8 cellular contexts compared by ENCODE assay signal in the genomic region with DNA sequence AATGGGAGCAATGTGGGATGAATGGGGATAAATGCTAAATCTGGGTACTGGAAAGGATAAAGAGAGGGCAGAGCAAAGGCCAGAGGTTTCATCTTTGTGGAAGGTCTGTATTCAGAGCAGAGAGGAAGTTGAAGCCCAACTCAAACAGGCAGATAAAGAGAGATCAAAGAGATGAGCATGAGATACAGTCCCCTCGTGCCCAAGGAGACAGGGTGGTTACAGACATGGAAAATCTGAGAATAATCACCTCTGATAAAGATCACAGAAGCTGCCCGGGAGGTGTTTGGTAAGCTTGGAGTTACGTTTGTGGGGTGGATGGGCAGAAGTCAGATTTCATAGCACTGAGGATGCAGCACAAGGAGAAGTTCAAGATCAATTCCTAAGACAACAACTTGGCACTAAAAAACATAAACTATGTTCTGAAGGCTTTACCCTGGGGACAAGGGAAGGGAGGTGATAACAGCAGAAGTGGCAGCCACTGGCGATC. TPM values are rescaled to one million over a fixed set of nuclear protein-coding genes. Genes with fewer than 3 reads are reported as not detected.
DNase-seq lines count a peak whose midpoint lies in the region; ATAC-seq and TF ChIP-seq lines count a peak whose summit lies in the region.

No MANE protein-coding gene starts in this region.

- H3K27me3 ChIP-seq in foreskin keratinocyte: no peaks in the 10 kb centered on the region

- peak overlapping the region; percentile 65 for H3K27ac ChIP-seq in foreskin keratinocyte

- in situ Hi-C loops in KBM-7 (cut with MboI; ENCODE audit: low pct_unique_long_range_greater_than_20kb, low sequenced_read_pairs): no loop called here

- no peaks in the 10 kb centered on the region for H3K9me3 Mint-ChIP-seq in activated CD8-positive, alpha-beta T cell treated with anti-CD3 and anti-CD28 coated beads for 36 hours
- H3K9me3 Mint-ChIP-seq in stimulated activated memory B cell treated with anti-CD40 and anti-IgM and Interleukin-4, amounts not matched to agents 10 μg/mL and 1 μg/mL and 100 μg/mL, for 72 hours: no peaks in the 10 kb centered on the region

- CTCF ChIA-PET in activated CD8-positive, alpha-beta T cell treated with anti-CD3 and anti-CD28 coated beads for 36 hours (lab: Charles Lee): interaction anchor here (0.9 to 16.2 kb wide), 11 partner anchors 10 to 287 kb away, joined by 3 to 213 read pairs (median 7); partner anchors contain the start of gene ERAP1

- H3K27ac Mint-ChIP-seq in activated CD8-positive, alpha-beta T cell treated with anti-CD3 and anti-CD28 coated beads for 36 hours: peak overlapping the region; percentile 97
- peak overlapping the region; percentile 89 for H3K27ac Mint-ChIP-seq in stimulated activated memory B cell treated with anti-CD40 and anti-IgM and Interleukin-4, amounts not matched to agents 10 μg/mL and 1 μg/mL and 100 μg/mL, for 72 hours

- peak overlapping the region; percentile 89 for H3K4me3 Mint-ChIP-seq in activated CD8-positive, alpha-beta T cell treated with anti-CD3 and anti-CD28 coated beads for 36 hours
- peak overlapping the region; percentile 90 for H3K4me3 Mint-ChIP-seq in stimulated activated memory B cell treated with anti-CD40 and anti-IgM and Interleukin-4, amounts not matched to agents 10 μg/mL and 1 μg/mL and 100 μg/mL, for 72 hours

- H3K36me3 Mint-ChIP-seq in activated CD8-positive, alpha-beta T cell treated with anti-CD3 and anti-CD28 coated beads for 36 hours (ENCODE audit: low read depth): peaks cover 16% of the 10 kb centered on the region
- peaks cover 8% of the 10 kb centered on the region for H3K36me3 Mint-ChIP-seq in stimulated activated memory B cell treated with anti-CD40 and anti-IgM and Interleukin-4, amounts not matched to agents 10 μg/mL and 1 μg/mL and 100 μg/mL, for 72 hours

- intact Hi-C loops in activated CD8-positive, alpha-beta T cell treated with anti-CD3 and anti-CD28 coated beads for 36 hours (cut with micrococcal nuclease): loop anchor here (2.0 to 5.0 kb wide), 2 partner anchors 59 to 69 kb away; partner anchors contain the start of gene ERAP1

- ATAC-seq in activated CD8-positive, alpha-beta T cell treated with anti-CD3 and anti-CD28 coated beads for 36 hours: peak; percentile 67
- ATAC-seq in foreskin keratinocyte (no peak), GM21423 (IDR thresholded peaks at IDR 0.05; ENCODE audit: unreplicated experiment) (no peak)
- no peak for ATAC-seq in stimulated activated memory B cell treated with anti-CD40 and anti-IgM and Interleukin-4, amounts not matched to agents 10 μg/mL and 1 μg/mL and 100 μg/mL, for 72 hours

- POLR2A ChIA-PET in activated CD8-positive, alpha-beta T cell treated with anti-CD3 and anti-CD28 coated beads for 36 hours (lab: Charles Lee): interaction anchor here (0.7 to 4.8 kb wide), 18 partner anchors 10 to 123 kb away, joined by 3 to 27 read pairs (median 4); partner anchors contain the start of gene ERAP1

- H3K4me1 Mint-ChIP-seq in activated CD8-positive, alpha-beta T cell treated with anti-CD3 and anti-CD28 coated beads for 36 hours (ENCODE audit: low read depth): peaks cover 60% of the 10 kb centered on the region
- H3K4me1 Mint-ChIP-seq in stimulated activated memory B cell treated with anti-CD40 and anti-IgM and Interleukin-4, amounts not matched to agents 10 μg/mL and 1 μg/mL and 100 μg/mL, for 72 hours: peaks cover 59% of the 10 kb centered on the region

- DNase-seq in NCI-H526 (lab: John Stamatoyannopoulos, UW) (peak; percentile 23 to 45), NCI-H526 treated with DMSO at 0.1 percent for 48 hours (lab: John Stamatoyannopoulos, UW) (no peak), KBM-7 (peak; percentile 58), foreskin keratinocyte (no peak), amniotic stem cell (lab: John Stamatoyannopoulos, UW) (no peak)
- peak; percentile 63 for DNase-seq in activated CD8-positive, alpha-beta T cell treated with anti-CD3 and anti-CD28 coated beads for 36 hours

- H3K27me3 Mint-ChIP-seq in activated CD8-positive, alpha-beta T cell treated with anti-CD3 and anti-CD28 coated beads for 36 hours: no peaks in the 10 kb centered on the region
- no peaks in the 10 kb centered on the region for H3K27me3 Mint-ChIP-seq in stimulated activated memory B cell treated with anti-CD40 and anti-IgM and Interleukin-4, amounts not matched to agents 10 μg/mL and 1 μg/mL and 100 μg/mL, for 72 hours

- TF ChIP-seq CTCF in activated CD8-positive, alpha-beta T cell treated with anti-CD3 and anti-CD28 coated beads for 36 hours (IDR thresholded peaks at IDR 0.05): no peak
- no peak for TF ChIP-seq CTCF in foreskin keratinocyte (conservative IDR thresholded peaks at IDR 0.05)

- H3K4me1 ChIP-seq in foreskin keratinocyte: peaks cover 18% of the 10 kb centered on the region

RNA-seq across cellular contexts. Expression of gene ERAP2, which starts 0.5 kb away (rescaled TPM):
- 10 to 100 TPM; 43.0 to 44.5 TPM for total RNA-seq in activated CD8-positive, alpha-beta T cell treated with anti-CD3 and anti-CD28 coated beads for 36 hours
- total RNA-seq in foreskin keratinocyte: 29.8 and 66.7 TPM in 2 replicates
- 11.6 and 23.3 TPM in 2 replicates for polyA plus RNA-seq in foreskin keratinocyte

Comparison
In these comparisons a context has a peak if more than half of its experiments do, and no peak if none do; other contexts are left out.
1. DNase-seq: peak in NCI-H526 (2 of 2), KBM-7 (single experiment) and activated CD8-positive, alpha-beta T cell treated with anti-CD3 and anti-CD28 coated beads for 36 hours (single experiment); none in NCI-H526 treated with DMSO at 0.1 percent for 48 hours (single experiment), foreskin keratinocyte (0 of 2) and amniotic stem cell (single experiment).